Comparison of ENCODE assay signal across 13 cellular contexts in genomic region chr4:87209182-87209581, GRCh38. TPM values are rescaled to one million over a fixed set of nuclear protein-coding genes. Genes with fewer than 3 reads are reported as not detected.
DNase-seq lines count a peak whose midpoint lies in the region; ATAC-seq and TF ChIP-seq lines count a peak whose summit lies in the region.
"Had no signal": no experiment of that assay in that cellular context is flagged by ENCODE, and none has a peak within 500 bp of the region (broad histone marks: within the 10 kb centered on the region; RNA-seq: fewer than 3 reads in every experiment).

No MANE protein-coding gene starts in this region.

- peak overlapping the region in 5 of 10 experiments; percentile 1 to 39 (median 30); a peak in 4 of 20 replicates for H3K4me3 ChIP-seq in BLaER1 treated with 17β-estradiol and CSF1 and Interleukin-3, amounts not matched to agents 10 nM and 100 nM
- no peak overlapping the region for H3K4me3 ChIP-seq in lower lobe of right lung
- peak overlapping the region in 1 of 2 donors; percentile 7 for H3K4me3 ChIP-seq in left lung

- H3K27me3 ChIP-seq in BLaER1 treated with 17β-estradiol and CSF1 and Interleukin-3, amounts not matched to agents 10 nM and 100 nM = no peaks in the 10 kb centered on the region
- H3K27me3 ChIP-seq in lower lobe of right lung (ENCODE audit: low read depth) (no peaks in the 10 kb centered on the region), left lung (no peaks in the 10 kb centered on the region)

- TF ChIP-seq CTCF in lower lobe of right lung (IDR thresholded peaks at IDR 0.05) (no peak), left lung (IDR thresholded peaks at IDR 0.05) (no peak)

- H4K20me1 ChIP-seq in BLaER1 treated with 17β-estradiol and CSF1 and Interleukin-3, amounts not matched to agents 10 nM and 100 nM = peaks cover 0 to 54% (median 4%) of the 10 kb centered on the region in 11 experiments; a peak in 6 of 22 replicates

- ATAC-seq in GM21423 (IDR thresholded peaks at IDR 0.05; ENCODE audit: unreplicated experiment) = peak; percentile 1
- peak; percentile 14 for ATAC-seq in HG03432 (IDR thresholded peaks at IDR 0.05; ENCODE audit: unreplicated experiment)
- ATAC-seq in lower lobe of right lung = no peak
- ATAC-seq in HG02571 (IDR thresholded peaks at IDR 0.05; ENCODE audit: unreplicated experiment) = no peak
- no peak for ATAC-seq in GM21447 (IDR thresholded peaks at IDR 0.05; ENCODE audit: unreplicated experiment)
- ATAC-seq in left lung = no peak

- intact Hi-C loops in lower lobe of right lung (cut with DNase I) (no loop called here), left lung (cut with DNase I) (loop anchor here in 1 of 2 donors (10.0 kb wide), 1 partner anchor 54 kb away; no protein-coding TSS in a partner anchor)

- DNase-seq in lower lobe of right lung (no peak), left lung (no peak)
- DNase-seq in activated effector memory CD4-positive, alpha-beta T cell treated with anti-CD3 and anti-CD28 coated beads, Interleukin-2, amount 50 U/mL, for 16 hours = no peak
- DNase-seq: activated CD8-positive, alpha-beta memory T cell treated with anti-CD3 and anti-CD28 coated beads for 24 hours; activated effector memory CD4-positive, alpha-beta T cell treated with Interleukin-2 at 50 U/mL for 16 hours; DMS53; NCI-H1930; RPMI8226 had no signal

- peaks cover 8 to 44% (median 29%) of the 10 kb centered on the region in 10 experiments; a peak in 18 of 20 replicates for H3K4me1 ChIP-seq in BLaER1 treated with 17β-estradiol and CSF1 and Interleukin-3, amounts not matched to agents 10 nM and 100 nM
- H3K4me1 ChIP-seq in lower lobe of right lung = peaks cover 27% of the 10 kb centered on the region
- H3K4me1 ChIP-seq in left lung = peaks cover 0 to 41% of the 10 kb centered on the region in 2 donors

- H3K27ac ChIP-seq in BLaER1 treated with 17β-estradiol and CSF1 and Interleukin-3, amounts not matched to agents 10 nM and 100 nM = peak overlapping the region; percentile 3 to 82 (median 64); a peak in 17 of 22 replicates
- H3K27ac ChIP-seq in lower lobe of right lung = peak overlapping the region; percentile 34
- H3K27ac ChIP-seq in left lung = peak overlapping the region in 1 of 2 donors; percentile 64

- H3K9me3 ChIP-seq in BLaER1 treated with 17β-estradiol and CSF1 and Interleukin-3, amounts not matched to agents 10 nM and 100 nM (replicated peaks in 1 of 11) = peaks cover under 1 to 42% (median 41%) of the 10 kb centered on the region in 11 experiments; a peak in 20 of 22 replicates
- no peaks in the 10 kb centered on the region for H3K9me3 ChIP-seq in lower lobe of right lung
- H3K9me3 ChIP-seq in left lung = no peaks in the 10 kb centered on the region

- peak overlapping the region in 6 of 11 experiments; percentile 25 to 60 (median 38); a peak in 7 of 22 replicates for H3K9ac ChIP-seq in BLaER1 treated with 17β-estradiol and CSF1 and Interleukin-3, amounts not matched to agents 10 nM and 100 nM

- peak overlapping the region in 10 of 11 experiments; percentile 36 to 84 (median 64); a peak in 20 of 22 replicates for H3K4me2 ChIP-seq in BLaER1 treated with 17β-estradiol and CSF1 and Interleukin-3, amounts not matched to agents 10 nM and 100 nM

- H3K36me3 ChIP-seq in BLaER1 treated with 17β-estradiol and CSF1 and Interleukin-3, amounts not matched to agents 10 nM and 100 nM = peaks cover 16 to 43% (median 37%) of the 10 kb centered on the region in 11 experiments
- H3K36me3 ChIP-seq in lower lobe of right lung (no peaks in the 10 kb centered on the region), left lung (no peaks in the 10 kb centered on the region)

RNA-seq across cellular contexts. Expression of gene KLHL8, which starts 11.2 kb away (rescaled TPM):
- total RNA-seq in lower lobe of right lung = 20.6 TPM
- total RNA-seq in left lung = 10 to 100 TPM; 18.2 to 19.1 TPM

Comparison
In these comparisons a context has a peak if more than half of its experiments do, and no peak if none do; other contexts are left out.
1. ATAC-seq: peak in GM21423 (single experiment) and HG03432 (single experiment); none in lower lobe of right lung (0 of 2), HG02571 (single experiment), GM21447 (single experiment) and left lung (single experiment).